30 cellular contexts compared by ENCODE assay signal in genomic region chr18:79814373-79814772, GRCh38. TPM values are rescaled to one million over a fixed set of nuclear protein-coding genes. Genes with fewer than 3 reads are reported as not detected.
"Had no signal": no experiment of that assay in that cellular context is flagged by ENCODE, and none has a peak within 500 bp of the region (broad histone marks: within the 10 kb centered on the region; RNA-seq: fewer than 3 reads in every experiment).

No MANE protein-coding gene starts in this region.

- H3K27ac Mint-ChIP-seq: naive thymus-derived CD4-positive, alpha-beta T cell; natural killer cell; nephron; neural progenitor cell; progenitor cell of endocrine pancreas; stimulated activated effector memory CD8-positive, alpha-beta T cell treated with anti-CD3 and anti-CD28 coated beads, Interleukin-12 subunit alpha, Interleukin-12 subunit beta, amount 100 ng/mL, for 72 hours; stimulated activated naive B cell treated with anti-CD40 and anti-IgM and Interleukin-4, amounts not matched to agents 10 μg/mL and 1 μg/mL and 100 μg/mL, for 72 hours; stimulated activated naive CD8-positive, alpha-beta T cell treated with anti-CD3 and anti-CD28 coated beads, Interleukin-15, Interleukin-2, amounts not matched to agents 100 ng/mL and 50 ng/mL, for 24 hours; type B pancreatic cell had no signal

- H3K9me3 ChIP-seq: ovary, psoas muscle, right lobe of liver, testis, tibial artery, transverse colon, upper lobe of right lung, uterus had no signal

- H3K4me3 Mint-ChIP-seq: naive thymus-derived CD4-positive, alpha-beta T cell; natural killer cell; nephron; neural progenitor cell; stimulated activated effector memory CD8-positive, alpha-beta T cell treated with anti-CD3 and anti-CD28 coated beads, Interleukin-12 subunit alpha, Interleukin-12 subunit beta, amount 100 ng/mL, for 72 hours; stimulated activated naive B cell treated with anti-CD40 and anti-IgM and Interleukin-4, amounts not matched to agents 10 μg/mL and 1 μg/mL and 100 μg/mL, for 72 hours; stimulated activated naive CD8-positive, alpha-beta T cell treated with anti-CD3 and anti-CD28 coated beads, Interleukin-15, Interleukin-2, amounts not matched to agents 100 ng/mL and 50 ng/mL, for 24 hours; type B pancreatic cell had no signal

- DNase-seq: naive thymus-derived CD4-positive, alpha-beta T cell; natural killer cell; occipital lobe; ovary; psoas muscle; right cardiac atrium; right lobe of liver; stimulated activated CD4-positive, alpha-beta T cell treated with anti-CD3 and anti-CD28 coated beads, Interleukin-15, amount 100 ng/mL, for 24 hours; stimulated activated CD4-positive, alpha-beta T cell treated with anti-CD3 and anti-CD28 coated beads, Interleukin-2, amount 100 ng/mL, for 24 hours; stimulated activated CD4-positive, alpha-beta T cell treated with anti-CD3 and anti-CD28 coated beads, Interleukin-2, amount 100 ng/mL, for 48 hours; stimulated activated CD4-positive, alpha-beta T cell treated with anti-CD3 and anti-CD28 coated beads, Interleukin-4, amount 100 ng/mL, for 24 hours; stimulated activated naive B cell treated with anti-CD40 and anti-IgM and Interleukin-4, amounts not matched to agents 10 μg/mL and 1 μg/mL and 100 μg/mL, for 72 hours; stimulated activated naive CD4-positive, alpha-beta T cell treated with Interleukin-2 at 50 U/mL for 16 hours; stomach; testis; tibial artery; transverse colon; upper lobe of right lung; uterus had no signal

- H3K9me3 Mint-ChIP-seq: natural killer cell; neural progenitor cell; stimulated activated effector memory CD8-positive, alpha-beta T cell treated with anti-CD3 and anti-CD28 coated beads, Interleukin-12 subunit alpha, Interleukin-12 subunit beta, amount 100 ng/mL, for 72 hours; stimulated activated naive CD8-positive, alpha-beta T cell treated with anti-CD3 and anti-CD28 coated beads, Interleukin-15, Interleukin-2, amounts not matched to agents 100 ng/mL and 50 ng/mL, for 24 hours; type B pancreatic cell had no signal

- H3K27me3 ChIP-seq: ovary, right lobe of liver, testis, upper lobe of right lung, uterus had no signal

- H3K4me3 ChIP-seq: neural progenitor cell, ovary, psoas muscle, right lobe of liver, skin epidermis, smooth muscle cell, stomach, testis, tibial artery, transverse colon, upper lobe of right lung, uterus had no signal

- H3K36me3 Mint-ChIP-seq: naive thymus-derived CD4-positive, alpha-beta T cell; natural killer cell; neural progenitor cell; stimulated activated effector memory CD8-positive, alpha-beta T cell treated with anti-CD3 and anti-CD28 coated beads, Interleukin-12 subunit alpha, Interleukin-12 subunit beta, amount 100 ng/mL, for 72 hours; stimulated activated naive B cell treated with anti-CD40 and anti-IgM and Interleukin-4, amounts not matched to agents 10 μg/mL and 1 μg/mL and 100 μg/mL, for 72 hours; type B pancreatic cell had no signal

- H3K4me1 ChIP-seq: neural progenitor cell, parathyroid adenoma, psoas muscle, right lobe of liver, stomach, testis, tibial artery, transverse colon, upper lobe of right lung, uterus had no signal

- H3K4me1 Mint-ChIP-seq: nephron; stimulated activated effector memory CD8-positive, alpha-beta T cell treated with anti-CD3 and anti-CD28 coated beads, Interleukin-12 subunit alpha, Interleukin-12 subunit beta, amount 100 ng/mL, for 72 hours had no signal

- H3K27ac ChIP-seq: neural progenitor cell, ovary, parathyroid adenoma, psoas muscle, right lobe of liver, skin epidermis, stomach, testis, tibial artery, transverse colon, upper lobe of right lung, uterus had no signal

- H3K36me3 ChIP-seq: neural progenitor cell, ovary, right lobe of liver, stomach, tibial artery, transverse colon, upper lobe of right lung, uterus had no signal

RNA-seq across cellular contexts. Expression of gene KCNG2, which starts 16.6 kb away (rescaled TPM):
- total RNA-seq: naive thymus-derived CD4-positive, alpha-beta T cell; natural killer cell; osteoblast; progenitor cell of endocrine pancreas; right lobe of liver; smooth muscle cell had no signal
- polyA plus RNA-seq: naive thymus-derived CD4-positive, alpha-beta T cell; neural cell; right cardiac atrium had no signal
